12 cellular contexts compared by ENCODE assay signal in genomic region chr13:23289917-23290357, GRCh38.
DNase-seq lines count a peak whose midpoint lies in the region; ATAC-seq and TF ChIP-seq lines count a peak whose summit lies in the region.
"Had no signal": no experiment of that assay in that cellular context is flagged by ENCODE, and none has a peak within 500 bp of the region (broad histone marks: within the 10 kb centered on the region; RNA-seq: fewer than 3 reads in every experiment).

No MANE protein-coding gene starts in this region.

- no TSS peak for BruUV-seq in PC-3 (replicated peaks; lab: Mats Ljungman, UMichigan)

- no peak for ATAC-seq in PC-3
- peak; percentile 46 to 78 (median 76) for ATAC-seq in psoas muscle
- ATAC-seq in GM18502 (IDR thresholded peaks at IDR 0.05; ENCODE audit: poor library complexity, unreplicated experiment) = no peak
- no peak for ATAC-seq in naive thymus-derived CD8-positive, alpha-beta T cell
- ATAC-seq: body of pancreas had no signal

- H3K4me3 ChIP-seq in GM23248 = no peak overlapping the region
- no peak overlapping the region for H3K4me3 ChIP-seq in PC-3 (ENCODE audit: low read length)
- no peak overlapping the region for H3K4me3 ChIP-seq in fibroblast of pulmonary artery (replicated peaks; ENCODE audit: low read depth, low read length)
- no peak overlapping the region for H3K4me3 ChIP-seq in psoas muscle
- H3K4me3 ChIP-seq: body of pancreas, esophagus squamous epithelium, stomach had no signal

- CTCF ChIA-PET in PC-3 (lab: Charles Lee) = no interaction called here

- no peak overlapping the region for H3K9ac ChIP-seq in GM23248
- H3K9ac ChIP-seq in PC-3 (ENCODE audit: low read length) = no peak overlapping the region

- H3K36me3 ChIP-seq in GM23248 (ENCODE audit: low read depth) (no peaks in the 10 kb centered on the region), PC-3 (ENCODE audit: low read depth, low read length) (no peaks in the 10 kb centered on the region), psoas muscle (ENCODE audit: insufficient read depth in 1 of 2, low read depth in 1 of 2) (no peaks in the 10 kb centered on the region)
- H3K36me3 ChIP-seq: esophagus squamous epithelium, stomach had no signal

- H3K4me1 ChIP-seq in GM23248 (ENCODE audit: insufficient read depth) (peaks cover 32% of the 10 kb centered on the region), PC-3 (ENCODE audit: insufficient read depth, low read length) (no peaks in the 10 kb centered on the region), psoas muscle (no peaks in the 10 kb centered on the region)
- H3K4me1 ChIP-seq: body of pancreas, stomach had no signal

- POLR2A ChIA-PET in PC-3 (lab: Charles Lee; ENCODE audit: unreplicated experiment) = no interaction called here
- POLR2A ChIA-PET in naive thymus-derived CD8-positive, alpha-beta T cell (lab: Charles Lee) = no interaction called here

- H3K27ac ChIP-seq in GM23248 (peak overlapping the region; percentile 45), PC-3 (ENCODE audit: low read length) (no peak overlapping the region), psoas muscle (no peak overlapping the region)
- H3K27ac ChIP-seq: body of pancreas, stomach had no signal

- H4K20me1 ChIP-seq in GM23248 (ENCODE audit: insufficient read depth) (no peaks in the 10 kb centered on the region), PC-3 (ENCODE audit: low read length) (no peaks in the 10 kb centered on the region)

- H2AFZ ChIP-seq in GM23248 = no peak overlapping the region; the same call in 1 of the 2 replicates
- no peak overlapping the region for H2AFZ ChIP-seq in PC-3 (ENCODE audit: low read length)

- H3F3A ChIP-seq in GM23248 (ENCODE audit: insufficient read depth) (peaks cover 23% of the 10 kb centered on the region), PC-3 (ENCODE audit: low read length, unreplicated experiment) (no peaks in the 10 kb centered on the region)

- H3K27me3 Mint-ChIP-seq in naive thymus-derived CD8-positive, alpha-beta T cell = peaks cover 7 to 13% (median 10%) of the 10 kb centered on the region in 5 donors
- H3K27me3 Mint-ChIP-seq in nephron progenitor cell (ENCODE audit: low read depth, poor library complexity) = peaks cover 5% of the 10 kb centered on the region

- in situ Hi-C loops in GM23248 (cut with MboI) = no loop called here

- whole genome bisulfite sequencing in GM23248 (ENCODE audit: low coverage in 1 of 2, low lambda C conversion rate in 2 of 2, missing lambda C conversion rate in 2 of 2), 2 experiments = 40 to 43% methylated on average over 5 of the region's 5 CpGs
- 32 to 48% (median 36%) methylated on average over 5 of the region's 5 CpGs for WGBS in psoas muscle, 3 donors

- H3K9me3 ChIP-seq in GM23248 (ENCODE audit: low read depth) (no peaks in the 10 kb centered on the region), PC-3 (ENCODE audit: low read length) (no peaks in the 10 kb centered on the region), psoas muscle (no peaks in the 10 kb centered on the region)
- H3K9me3 ChIP-seq: body of pancreas, esophagus squamous epithelium, stomach had no signal

- intact Hi-C loops in PC-3 (cut with micrococcal nuclease) = no loop called here
- intact Hi-C loops in psoas muscle (cut with DNase I) = no loop called here

- no peaks in the 10 kb centered on the region for H3K4me1 Mint-ChIP-seq in naive thymus-derived CD8-positive, alpha-beta T cell
- no peaks in the 10 kb centered on the region for H3K4me1 Mint-ChIP-seq in nephron progenitor cell

- TF ChIP-seq CTCF in PC-3 (conservative IDR thresholded peaks at IDR 0.05; ENCODE audit: low read depth, low read length) (no peak), fibroblast of pulmonary artery (IDR thresholded peaks at IDR 0.05; ENCODE audit: low read length, missing control alignments) (no peak), psoas muscle (IDR thresholded peaks at IDR 0.05) (no peak), nephron progenitor cell (IDR thresholded peaks at IDR 0.05) (no peak)

- no peaks in the 10 kb centered on the region for H3K27me3 ChIP-seq in GM23248 (replicated peaks; ENCODE audit: insufficient read depth)
- H3K27me3 ChIP-seq in PC-3 (ENCODE audit: low read length) = peaks cover 46% of the 10 kb centered on the region
- no peaks in the 10 kb centered on the region for H3K27me3 ChIP-seq in psoas muscle (ENCODE audit: insufficient read depth in 3 of 3, low read length in 2 of 3)
- H3K27me3 ChIP-seq: body of pancreas, esophagus squamous epithelium, stomach had no signal

- no peak overlapping the region for H3K4me3 Mint-ChIP-seq in naive thymus-derived CD8-positive, alpha-beta T cell
- no peak overlapping the region for H3K4me3 Mint-ChIP-seq in nephron progenitor cell

- no peaks in the 10 kb centered on the region for H3K36me3 Mint-ChIP-seq in naive thymus-derived CD8-positive, alpha-beta T cell
- no peaks in the 10 kb centered on the region for H3K36me3 Mint-ChIP-seq in nephron progenitor cell (ENCODE audit: low read depth)

- H3K27ac Mint-ChIP-seq in naive thymus-derived CD8-positive, alpha-beta T cell = no peak overlapping the region
- no peak overlapping the region for H3K27ac Mint-ChIP-seq in nephron progenitor cell

- no peak overlapping the region for H3K4me2 ChIP-seq in GM23248 (ENCODE audit: unreplicated experiment)
- no peak overlapping the region for H3K4me2 ChIP-seq in PC-3 (ENCODE audit: low read length)

- peaks cover 0 to 7% (median 0%) of the 10 kb centered on the region in 9 donors for H3K9me3 Mint-ChIP-seq in naive thymus-derived CD8-positive, alpha-beta T cell
- H3K9me3 Mint-ChIP-seq in nephron progenitor cell = peaks cover 6% of the 10 kb centered on the region

- DNase-seq in GM23248 = peak; percentile 77
- peak; percentile 16 for DNase-seq in PC-3
- DNase-seq in fibroblast of pulmonary artery (ENCODE audit: low read depth) = peak; percentile 74
- no peak for DNase-seq in psoas muscle
- DNase-seq in naive thymus-derived CD8-positive, alpha-beta T cell = no peak
- DNase-seq in nephron progenitor cell = no peak
- DNase-seq: body of pancreas, DND-41, esophagus squamous epithelium, NCI-H2107, stomach had no signal

- H3K79me2 ChIP-seq in GM23248 (ENCODE audit: insufficient read depth) = no peaks in the 10 kb centered on the region
- H3K79me2 ChIP-seq in PC-3 (ENCODE audit: low read length) = no peaks in the 10 kb centered on the region

- H3K9me2 ChIP-seq in GM23248 (ENCODE audit: insufficient read depth) (no peaks in the 10 kb centered on the region), PC-3 (replicated peaks; ENCODE audit: low read length) (no peaks in the 10 kb centered on the region)

Comparison
In these comparisons a context has a peak if more than half of its experiments do, and no peak if none do; other contexts are left out.
1. DNase-seq: peak in GM23248 (single experiment), PC-3 (single experiment) and fibroblast of pulmonary artery (single experiment); none in psoas muscle (0 of 2), naive thymus-derived CD8-positive, alpha-beta T cell (0 of 10) and nephron progenitor cell (single experiment).
2. ATAC-seq: peak in psoas muscle (4 of 4); none in PC-3 (single experiment), GM18502 (single experiment) and naive thymus-derived CD8-positive, alpha-beta T cell (0 of 2).